Comparison of ENCODE assay signal across 8 cellular contexts in genomic region chr14:97459180-97459579, GRCh38.
DNase-seq lines count a peak whose midpoint lies in the region; ATAC-seq and TF ChIP-seq lines count a peak whose summit lies in the region.

No MANE protein-coding gene starts in this region.

- DNase-seq in NK-92 treated with Interleukin-12 subunit alpha and Interleukin-12 subunit beta, amount 100 ng/mL, for 24 hours (lab: John Stamatoyannopoulos, UW): peak; percentile 47
- DNase-seq in NK-92 (lab: John Stamatoyannopoulos, UW; ENCODE audit: unreplicated experiment): no peak
- no peak for DNase-seq in glutamatergic neuron
- DNase-seq in stimulated activated effector memory CD8-positive, alpha-beta T cell treated with anti-CD3 and anti-CD28 coated beads, Interleukin-12 subunit alpha, Interleukin-12 subunit beta, amount 100 ng/mL, for 72 hours (ENCODE audit: low spot score in 2 of 2): peak in 1 of 2 donors; percentile 12
- DNase-seq in OCI-M2 (lab: John Stamatoyannopoulos, UW; ENCODE audit: unreplicated experiment): no peak
- no peak for DNase-seq in NCI-H526 (lab: John Stamatoyannopoulos, UW)

- peaks cover 52% of the 10 kb centered on the region for H3K4me1 Mint-ChIP-seq in T-helper 1 cell treated with Interleukin-12 subunit alpha and Interleukin-12 subunit beta and Interleukin-4 antibody, amounts not matched to agents 30 μg/mL and 1 μg/mL, for 36 hours (ENCODE audit: low read depth)
- peaks cover 13% of the 10 kb centered on the region for H3K4me1 Mint-ChIP-seq in glutamatergic neuron (ENCODE audit: low read depth, unreplicated experiment)
- peaks cover 58% of the 10 kb centered on the region for H3K4me1 Mint-ChIP-seq in stimulated activated effector memory CD8-positive, alpha-beta T cell treated with anti-CD3 and anti-CD28 coated beads, Interleukin-12 subunit alpha, Interleukin-12 subunit beta, amount 100 ng/mL, for 72 hours

- no peak for TF ChIP-seq CTCF in glutamatergic neuron (IDR thresholded peaks at IDR 0.05; ENCODE audit: partially characterized antibody, unreplicated experiment)

- H3K27ac Mint-ChIP-seq in T-helper 1 cell treated with Interleukin-12 subunit alpha and Interleukin-12 subunit beta and Interleukin-4 antibody, amounts not matched to agents 30 μg/mL and 1 μg/mL, for 36 hours: peak overlapping the region; percentile 98
- H3K27ac Mint-ChIP-seq in glutamatergic neuron (ENCODE audit: unreplicated experiment): peak overlapping the region; percentile 72
- H3K27ac Mint-ChIP-seq in stimulated activated effector memory CD8-positive, alpha-beta T cell treated with anti-CD3 and anti-CD28 coated beads, Interleukin-12 subunit alpha, Interleukin-12 subunit beta, amount 100 ng/mL, for 72 hours: peak overlapping the region; percentile 98

- peak; percentile 46 for ATAC-seq in stimulated activated effector memory CD8-positive, alpha-beta T cell treated with anti-CD3 and anti-CD28 coated beads, Interleukin-12 subunit alpha, Interleukin-12 subunit beta, amount 100 ng/mL, for 72 hours
- no peak for ATAC-seq in HG02588 (IDR thresholded peaks at IDR 0.05; ENCODE audit: unreplicated experiment)

- peaks cover 32% of the 10 kb centered on the region for H3K9me3 Mint-ChIP-seq in T-helper 1 cell treated with Interleukin-12 subunit alpha and Interleukin-12 subunit beta and Interleukin-4 antibody, amounts not matched to agents 30 μg/mL and 1 μg/mL, for 36 hours
- peaks cover 7% of the 10 kb centered on the region for H3K9me3 Mint-ChIP-seq in glutamatergic neuron (ENCODE audit: unreplicated experiment)
- peaks cover 11% of the 10 kb centered on the region for H3K9me3 Mint-ChIP-seq in stimulated activated effector memory CD8-positive, alpha-beta T cell treated with anti-CD3 and anti-CD28 coated beads, Interleukin-12 subunit alpha, Interleukin-12 subunit beta, amount 100 ng/mL, for 72 hours

- H3K27me3 Mint-ChIP-seq in T-helper 1 cell treated with Interleukin-12 subunit alpha and Interleukin-12 subunit beta and Interleukin-4 antibody, amounts not matched to agents 30 μg/mL and 1 μg/mL, for 36 hours (ENCODE audit: low read depth): no peaks in the 10 kb centered on the region
- H3K27me3 Mint-ChIP-seq in glutamatergic neuron (ENCODE audit: unreplicated experiment): peaks cover 3% of the 10 kb centered on the region

- peak overlapping the region; percentile 92 for H3K4me3 Mint-ChIP-seq in T-helper 1 cell treated with Interleukin-12 subunit alpha and Interleukin-12 subunit beta and Interleukin-4 antibody, amounts not matched to agents 30 μg/mL and 1 μg/mL, for 36 hours
- H3K4me3 Mint-ChIP-seq in glutamatergic neuron (ENCODE audit: unreplicated experiment): peak overlapping the region; percentile 56
- peak overlapping the region; percentile 88 for H3K4me3 Mint-ChIP-seq in stimulated activated effector memory CD8-positive, alpha-beta T cell treated with anti-CD3 and anti-CD28 coated beads, Interleukin-12 subunit alpha, Interleukin-12 subunit beta, amount 100 ng/mL, for 72 hours

- peaks cover 37% of the 10 kb centered on the region for H3K36me3 Mint-ChIP-seq in T-helper 1 cell treated with Interleukin-12 subunit alpha and Interleukin-12 subunit beta and Interleukin-4 antibody, amounts not matched to agents 30 μg/mL and 1 μg/mL, for 36 hours (ENCODE audit: low read depth)
- H3K36me3 Mint-ChIP-seq in glutamatergic neuron (ENCODE audit: unreplicated experiment): peaks cover 7% of the 10 kb centered on the region
- H3K36me3 Mint-ChIP-seq in stimulated activated effector memory CD8-positive, alpha-beta T cell treated with anti-CD3 and anti-CD28 coated beads, Interleukin-12 subunit alpha, Interleukin-12 subunit beta, amount 100 ng/mL, for 72 hours: peaks cover 28% of the 10 kb centered on the region
